Comparison of ENCODE assay signal across 8 cellular contexts in genomic region chr4:114132830-114133229, GRCh38.
DNase-seq lines count a peak whose midpoint lies in the region; ATAC-seq and TF ChIP-seq lines count a peak whose summit lies in the region.

No MANE protein-coding gene starts in this region.

- no peaks in the 10 kb centered on the region for H3K27me3 Mint-ChIP-seq in chondrocyte (ENCODE audit: low read depth)

- H3K4me3 ChIP-seq in mucosa of descending colon, result no peak overlapping the region

- DNase-seq in chondrocyte (ENCODE audit: low spot score) (no peak), NCI-H1694 (lab: John Stamatoyannopoulos, UW) (no peak), NK-92 (lab: John Stamatoyannopoulos, UW; ENCODE audit: unreplicated experiment) (no peak), mucosa of descending colon (no peak), NCI-H510A treated with DMSO at 0.1 percent for 48 hours (lab: John Stamatoyannopoulos, UW) (no peak)

- no peak overlapping the region for H3K27ac Mint-ChIP-seq in chondrocyte (ENCODE audit: unreplicated experiment)

- H3K4me1 Mint-ChIP-seq in chondrocyte (ENCODE audit: low read depth), result peaks cover 14% of the 10 kb centered on the region

- H3K9me3 Mint-ChIP-seq in chondrocyte (ENCODE audit: low read depth), result peaks cover 12% of the 10 kb centered on the region

- H3K27ac ChIP-seq in 22Rv1, result no peak overlapping the region

- H3K36me3 Mint-ChIP-seq in chondrocyte (ENCODE audit: low read depth), result no peaks in the 10 kb centered on the region

- intact Hi-C loops in mucosa of descending colon (cut with DNase I, micrococcal nuclease), result no loop called here

- peak; percentile 91 for ATAC-seq in GM18519 (IDR thresholded peaks at IDR 0.05; ENCODE audit: low FRiP score, unreplicated experiment)
- peak; percentile 93 for ATAC-seq in HG03354 (IDR thresholded peaks at IDR 0.05; ENCODE audit: poor library complexity, severe bottlenecking, unreplicated experiment)
- ATAC-seq in mucosa of descending colon, result no peak

- no peaks in the 10 kb centered on the region for H3K4me1 ChIP-seq in mucosa of descending colon (ENCODE audit: low read depth)

- TF ChIP-seq CTCF in 22Rv1 (IDR thresholded peaks at IDR 0.05), result peak; percentile 36
- peak; percentile 66 for TF ChIP-seq CTCF in chondrocyte (IDR thresholded peaks at IDR 0.05)
- TF ChIP-seq CTCF in mucosa of descending colon (IDR thresholded peaks at IDR 0.05), result no peak

- H3K4me3 Mint-ChIP-seq in chondrocyte (ENCODE audit: unreplicated experiment), result no peak overlapping the region

- no peaks in the 10 kb centered on the region for H3K9me3 ChIP-seq in mucosa of descending colon

- H3K36me3 ChIP-seq in mucosa of descending colon (ENCODE audit: low read depth), result no peaks in the 10 kb centered on the region
